In genomic region chr7:80659120-80660055, GRCh38 we compare ENCODE assay signal across 8 cellular contexts. TPM values are rescaled to one million over a fixed set of nuclear protein-coding genes. Genes with fewer than 3 reads are reported as not detected.
DNase-seq lines count a peak whose midpoint lies in the region; ATAC-seq and TF ChIP-seq lines count a peak whose summit lies in the region.

No MANE protein-coding gene starts in this region.

- TF ChIP-seq CTCF in heart left ventricle (IDR thresholded peaks at IDR 0.05) (peak; percentile 49 to 89 (median 68)), RWPE2 (IDR thresholded peaks at IDR 0.05; ENCODE audit: poor library complexity, severe bottlenecking) (peak; percentile 92), foreskin fibroblast (IDR thresholded peaks at IDR 0.05; ENCODE audit: low read depth, low read length) (peak; percentile 38)

- peak overlapping the region; percentile 26 for H3K9ac ChIP-seq in skeletal muscle satellite cell (ENCODE audit: low read depth, low read length)

- H3K9me3 ChIP-seq in heart left ventricle (no peaks in the 10 kb centered on the region), RWPE2 (ENCODE audit: severe bottlenecking) (no peaks in the 10 kb centered on the region), skeletal muscle satellite cell (replicated peaks; ENCODE audit: low read length) (no peaks in the 10 kb centered on the region)

- H3K4me3 ChIP-seq in heart left ventricle (no peak overlapping the region), RWPE2 (ENCODE audit: severe bottlenecking) (no peak overlapping the region), foreskin fibroblast (ENCODE audit: low read depth in 1 of 2, low read length in 2 of 2) (no peak overlapping the region), skeletal muscle satellite cell (ENCODE audit: low read length) (no peak overlapping the region)

- H3K4me1 ChIP-seq in heart left ventricle (peaks cover 4 to 76% (median 50%) of the 10 kb centered on the region in 12 donors), RWPE2 (ENCODE audit: insufficient read depth, poor library complexity, severe bottlenecking) (no peaks in the 10 kb centered on the region), skeletal muscle satellite cell (ENCODE audit: control insufficient read depth, insufficient read depth, low read length) (peaks cover 3% of the 10 kb centered on the region)

- ATAC-seq in heart left ventricle (peak in 2 of 4 donors; percentile 41 to 45), Right ventricle myocardium inferior (no peak), RWPE2 (ENCODE audit: low read depth) (no peak), HG02852 (IDR thresholded peaks at IDR 0.05; ENCODE audit: unreplicated experiment) (no peak)

- intact Hi-C loops in heart left ventricle (cut with DNase I): loop anchor here (1.0 to 10.0 kb wide), 9 partner anchors 62 to 232 kb away; no protein-coding TSS in a partner anchor
- intact Hi-C loops in Right ventricle myocardium inferior (cut with DNase I): loop anchor here (5.0 kb wide), 4 partner anchors 57 to 597 kb away; no protein-coding TSS in a partner anchor

- H3K4me2 ChIP-seq in skeletal muscle satellite cell (ENCODE audit: low read length): no peak overlapping the region

- H3K27me3 ChIP-seq in heart left ventricle (no peaks in the 10 kb centered on the region), RWPE2 (ENCODE audit: insufficient read depth, poor library complexity, severe bottlenecking) (no peaks in the 10 kb centered on the region), skeletal muscle satellite cell (ENCODE audit: control insufficient read depth, insufficient read depth, low read length) (no peaks in the 10 kb centered on the region)

- TF ChIP-seq POLR2A in heart left ventricle (IDR thresholded peaks at IDR 0.05): no peak

- no peak for DNase-seq in heart left ventricle
- DNase-seq in Right ventricle myocardium inferior (ENCODE audit: missing footprints): no peak
- DNase-seq in HT-29 (ENCODE audit: low spot score): peak; percentile 83
- DNase-seq in RWPE2 (ENCODE audit: low spot score): no peak
- peak; percentile 20 to 67 for DNase-seq in foreskin fibroblast
- DNase-seq in activated CD4-positive, alpha-beta T cell treated with anti-CD3 and anti-CD28 coated beads, Interleukin-2, amount 50 U/mL, for 4 hours: no peak

- H3K36me3 ChIP-seq in heart left ventricle (peaks cover 0 to 88% (median 71%) of the 10 kb centered on the region in 9 donors), RWPE2 (ENCODE audit: low read depth) (no peaks in the 10 kb centered on the region), skeletal muscle satellite cell (ENCODE audit: insufficient read depth, low read length) (no peaks in the 10 kb centered on the region)

- H3K27ac ChIP-seq in heart left ventricle: peak overlapping the region; percentile 11 to 65 (median 42)
- H3K27ac ChIP-seq in RWPE2 (ENCODE audit: poor library complexity, severe bottlenecking): no peak overlapping the region

- 2 to 6% (median 3%) methylated on average over 3 of the region's 3 CpGs for WGBS in heart left ventricle, 4 donors

RNA-seq across cellular contexts. Expression of gene CD36, which starts 20.9 kb away (rescaled TPM):
- 1,000 to 10,000 TPM in 7 of 9 donors, 100 to 1,000 TPM in 2; 891 to 1,960 (median 1,108) TPM for total RNA-seq in heart left ventricle
- polyA plus RNA-seq in heart left ventricle: 100 to 1,000 TPM; 289 to 529 TPM
- total RNA-seq in Right ventricle myocardium inferior: 1,230 TPM
- not detected in 2 replicates for total RNA-seq in HT-29 (2014; rRNA removed; shearing (Covaris generic))
- 0.66 and 0.76 TPM in 2 replicates for total RNA-seq in skeletal muscle satellite cell (2012; rRNA removed)

Comparison
In these comparisons a context has a peak if more than half of its experiments do, and no peak if none do; other contexts are left out.
1. DNase-seq: peak in HT-29 (single experiment) and foreskin fibroblast (2 of 2); none in heart left ventricle (0 of 5), Right ventricle myocardium inferior (single experiment), RWPE2 (single experiment) and activated CD4-positive, alpha-beta T cell treated with anti-CD3 and anti-CD28 coated beads, Interleukin-2, amount 50 U/mL, for 4 hours (0 of 2).
2. CTCF ChIP-seq: peak in every context shown above with its lines; median percentile 92 in RWPE2; 68 in heart left ventricle; 38 in foreskin fibroblast.
3. RNA of gene CD36, which starts 20.9 kb away (total RNA-seq): 1,230 TPM in Right ventricle myocardium inferior (single experiment) and 891 to 1,960 TPM in heart left ventricle; not detected in HT-29; every median in the first group is over 100 times any median in the second.